In genomic region chr13:50248537-50249521, GRCh38 we compare ENCODE assay signal across 21 cellular contexts.
DNase-seq lines count a peak whose midpoint lies in the region; ATAC-seq, FAIRE-seq and TF ChIP-seq lines count a peak whose summit lies in the region.
"Had no signal": no experiment of that assay in that cellular context is flagged by ENCODE, and none has a peak within 500 bp of the region (broad histone marks: within the 10 kb centered on the region; RNA-seq: fewer than 3 reads in every experiment).

No MANE protein-coding gene starts in this region.

- H3K27me3 Mint-ChIP-seq in CD4-positive, alpha-beta T cell: no peaks in the 10 kb centered on the region
- H3K27me3 Mint-ChIP-seq in activated T-helper 17 cell treated with anti-CD3 and anti-CD28 coated beads, Interleukin-2, amount 50 U/mL, for 72 hours: peaks cover 4% of the 10 kb centered on the region
- H3K27me3 Mint-ChIP-seq in natural killer cell (ENCODE audit: low read depth in 2 of 2) (peaks cover 3 to 13% of the 10 kb centered on the region in 2 donors), nephron progenitor cell (ENCODE audit: low read depth, poor library complexity) (peaks cover 4% of the 10 kb centered on the region), progenitor cell of endocrine pancreas (no peaks in the 10 kb centered on the region)

- intact Hi-C loops in CD4-positive, alpha-beta T cell (cut with DNase I, micrococcal nuclease): no loop called here
- intact Hi-C loops in natural killer cell (cut with micrococcal nuclease): no loop called here

- peak; percentile 41 for ATAC-seq in CD4-positive, alpha-beta T cell (ENCODE audit: poor library complexity)
- ATAC-seq in activated T-helper 17 cell treated with anti-CD3 and anti-CD28 coated beads, Interleukin-2, amount 50 U/mL, for 72 hours (replicated peaks): peak; percentile 30
- ATAC-seq in natural killer cell: peak; percentile 74 to 81 (median 81)
- ATAC-seq: foreskin keratinocyte; HepG2; naive thymus-derived CD8-positive, alpha-beta T cell; SK-N-SH treated with all-trans-retinoic acid at 6 μM for 48 hours had no signal

- CTCF ChIA-PET in CD4-positive, alpha-beta T cell (lab: Charles Lee): no interaction called here

- H3K36me3 Mint-ChIP-seq in CD4-positive, alpha-beta T cell (ENCODE audit: low read depth): no peaks in the 10 kb centered on the region
- H3K36me3 Mint-ChIP-seq in activated T-helper 17 cell treated with anti-CD3 and anti-CD28 coated beads, Interleukin-2, amount 50 U/mL, for 72 hours (ENCODE audit: low read depth): no peaks in the 10 kb centered on the region
- H3K36me3 Mint-ChIP-seq in natural killer cell: no peaks in the 10 kb centered on the region
- no peaks in the 10 kb centered on the region for H3K36me3 Mint-ChIP-seq in nephron progenitor cell (ENCODE audit: low read depth)
- H3K36me3 Mint-ChIP-seq in progenitor cell of endocrine pancreas (ENCODE audit: insufficient read depth): no peaks in the 10 kb centered on the region

- no peak overlapping the region for H3K27ac ChIP-seq in CD4-positive, alpha-beta T cell (ENCODE audit: low read depth, low read length)
- H3K27ac ChIP-seq in KOPT-K1 (ENCODE audit: low read depth, low read length, poor library complexity, severe bottlenecking): peak overlapping the region; percentile 58
- H3K27ac ChIP-seq: foreskin keratinocyte, lower lobe of right lung, stomach had no signal

- H3K4me1 Mint-ChIP-seq in CD4-positive, alpha-beta T cell (ENCODE audit: low read depth): peaks cover 20% of the 10 kb centered on the region
- peaks cover 36% of the 10 kb centered on the region for H3K4me1 Mint-ChIP-seq in activated T-helper 17 cell treated with anti-CD3 and anti-CD28 coated beads, Interleukin-2, amount 50 U/mL, for 72 hours
- H3K4me1 Mint-ChIP-seq in natural killer cell: peaks cover 15 to 33% of the 10 kb centered on the region in 2 donors
- peaks cover 56% of the 10 kb centered on the region for H3K4me1 Mint-ChIP-seq in nephron progenitor cell
- peaks cover 14% of the 10 kb centered on the region for H3K4me1 Mint-ChIP-seq in progenitor cell of endocrine pancreas (ENCODE audit: low read depth)

- no peaks in the 10 kb centered on the region for H3K27me3 ChIP-seq in CD4-positive, alpha-beta T cell (ENCODE audit: control insufficient read depth, insufficient read depth, low read length)
- H3K27me3 ChIP-seq: stomach had no signal

- H3K9me3 Mint-ChIP-seq in CD4-positive, alpha-beta T cell: no peaks in the 10 kb centered on the region
- no peaks in the 10 kb centered on the region for H3K9me3 Mint-ChIP-seq in activated T-helper 17 cell treated with anti-CD3 and anti-CD28 coated beads, Interleukin-2, amount 50 U/mL, for 72 hours
- H3K9me3 Mint-ChIP-seq in natural killer cell (no peaks in the 10 kb centered on the region), nephron progenitor cell (no peaks in the 10 kb centered on the region), progenitor cell of endocrine pancreas (ENCODE audit: low read depth) (no peaks in the 10 kb centered on the region)
- H3K9me3 Mint-ChIP-seq: naive thymus-derived CD8-positive, alpha-beta T cell had no signal

- H3K27ac Mint-ChIP-seq in CD4-positive, alpha-beta T cell: peak overlapping the region; percentile 64
- peak overlapping the region; percentile 71 for H3K27ac Mint-ChIP-seq in activated T-helper 17 cell treated with anti-CD3 and anti-CD28 coated beads, Interleukin-2, amount 50 U/mL, for 72 hours
- H3K27ac Mint-ChIP-seq in natural killer cell (peak overlapping the region; percentile 57 to 60), nephron progenitor cell (no peak overlapping the region), progenitor cell of endocrine pancreas (no peak overlapping the region)

- DNase-seq in CD4-positive, alpha-beta T cell: no peak
- DNase-seq in natural killer cell (no peak), GM12891 (ENCODE audit: insufficient read length, low spot score) (no peak), HUDEP-2 (lab: John Stamatoyannopoulos, UW; ENCODE audit: unreplicated experiment in 76 of 76) (no peak), nephron progenitor cell (no peak), progenitor cell of endocrine pancreas (ENCODE audit: low spot score, unreplicated experiment) (no peak)
- DNase-seq: activated effector memory CD4-positive, alpha-beta T cell treated with Interleukin-2 at 50 U/mL for 16 hours; anterior cingulate cortex; DMS153; foreskin keratinocyte; lower lobe of right lung; MV-4-11; naive thymus-derived CD8-positive, alpha-beta T cell; NCI-H2081; NCI-H524 treated with DMSO at 0.1 percent for 48 hours; stimulated activated CD4-positive, alpha-beta T cell treated with anti-CD3 and anti-CD28 coated beads, Interleukin-15, amount 100 ng/mL, for 24 hours; stomach had no signal

- H3K9me3 ChIP-seq in CD4-positive, alpha-beta T cell (ENCODE audit: control insufficient read depth, low read length): no peaks in the 10 kb centered on the region
- no peaks in the 10 kb centered on the region for H3K9me3 ChIP-seq in KOPT-K1 (ENCODE audit: insufficient read depth, low read length, poor library complexity, severe bottlenecking)
- H3K9me3 ChIP-seq: lower lobe of right lung, stomach had no signal

- POLR2A ChIA-PET in CD4-positive, alpha-beta T cell (lab: Charles Lee): no interaction called here

- TF ChIP-seq POLR2A in GM12891 (IDR thresholded peaks at IDR 0.05; ENCODE audit: low read depth, low read length): no peak

- H3K36me3 ChIP-seq in KOPT-K1 (ENCODE audit: insufficient read depth, low read length): no peaks in the 10 kb centered on the region
- H3K36me3 ChIP-seq: lower lobe of right lung, stomach had no signal

- no peak overlapping the region for H3K4me3 Mint-ChIP-seq in CD4-positive, alpha-beta T cell
- H3K4me3 Mint-ChIP-seq in activated T-helper 17 cell treated with anti-CD3 and anti-CD28 coated beads, Interleukin-2, amount 50 U/mL, for 72 hours: peak overlapping the region; percentile 64
- H3K4me3 Mint-ChIP-seq in natural killer cell (peak overlapping the region; percentile 45), nephron progenitor cell (no peak overlapping the region), progenitor cell of endocrine pancreas (ENCODE audit: low read depth) (no peak overlapping the region)

- TF ChIP-seq CTCF in CD4-positive, alpha-beta T cell (IDR thresholded peaks at IDR 0.05): no peak
- TF ChIP-seq CTCF in natural killer cell (IDR thresholded peaks at IDR 0.05) (no peak), nephron progenitor cell (IDR thresholded peaks at IDR 0.05) (no peak), progenitor cell of endocrine pancreas (IDR thresholded peaks at IDR 0.05; ENCODE audit: unreplicated experiment) (no peak)

- FAIRE-seq in GM12891 (lab: Jason Lieb, UNC): no peak
- FAIRE-seq: HepG2 had no signal

TF ChIP-seq in GM12891, 5 proteins besides CTCF, POLR2A, EP300 and RAD21:
- TF ChIP-seq PAX5 (IDR thresholded peaks at IDR 0.05; ENCODE audit: insufficient read depth, low read length, severe bottlenecking) (no peak), POLR2AphosphoS5 (IDR thresholded peaks at IDR 0.05; ENCODE audit: low read depth, low read length) (no peak), SPI1 (IDR thresholded peaks at IDR 0.05; ENCODE audit: low read depth, low read length) (no peak), POU2F2 (IDR thresholded peaks at IDR 0.05; ENCODE audit: low read depth, low read length) (no peak), TAF1 (IDR thresholded peaks at IDR 0.05; ENCODE audit: low read depth, low read length) (no peak)

Comparison
In these comparisons a context has a peak if more than half of its experiments do, and no peak if none do; other contexts are left out.
1. ATAC-seq: peak in every context shown above with its lines; median percentile 81 in natural killer cell; 41 in CD4-positive, alpha-beta T cell; 30 in activated T-helper 17 cell treated with anti-CD3 and anti-CD28 coated beads, Interleukin-2, amount 50 U/mL, for 72 hours.
2. H3K27ac Mint-ChIP-seq: peak in CD4-positive, alpha-beta T cell (single experiment), activated T-helper 17 cell treated with anti-CD3 and anti-CD28 coated beads, Interleukin-2, amount 50 U/mL, for 72 hours (single experiment) and natural killer cell (2 of 2); none in nephron progenitor cell (single experiment) and progenitor cell of endocrine pancreas (single experiment).
3. H3K4me3 Mint-ChIP-seq: peak in activated T-helper 17 cell treated with anti-CD3 and anti-CD28 coated beads, Interleukin-2, amount 50 U/mL, for 72 hours (single experiment) and natural killer cell (single experiment); none in CD4-positive, alpha-beta T cell (single experiment), nephron progenitor cell (single experiment) and progenitor cell of endocrine pancreas (single experiment).